ENCODE assay signal across 1 cellular context in genomic region chr11:64887757-64888405, GRCh38.
A peak's percentile ranks its signal among the peaks of the same experiment; 100 is the strongest.
TF ChIP-seq lines count a peak whose summit lies in the region.

No MANE protein-coding gene starts in this region.

TF ChIP-seq in K562, 482 proteins besides CTCF, POLR2A, EP300 and RAD21 (continued from another document and continues in another):
- no peak for TF ChIP-seq RFX7 (CRISPR knock-in tag; IDR thresholded peaks at IDR 0.05)
- TF ChIP-seq ZNF785 (CRISPR knock-in tag; IDR thresholded peaks at IDR 0.05): no peak
- no peak for TF ChIP-seq KDM1A (IDR thresholded peaks at IDR 0.05)
- no peak for TF ChIP-seq ZNF347 (CRISPR knock-in tag; IDR thresholded peaks at IDR 0.05; ENCODE audit: low read depth)
- TF ChIP-seq ZNF717 (CRISPR knock-in tag; IDR thresholded peaks at IDR 0.05): no peak
- TF ChIP-seq ZKSCAN8 (CRISPR knock-in tag; IDR thresholded peaks at IDR 0.05): no peak
- 0 out of 2 replicates have a peak, but pooled peaks have one; percentile 51 for TF ChIP-seq ZSCAN29 (IDR thresholded peaks at IDR 0.05)
- TF ChIP-seq CEBPZ (IDR thresholded peaks at IDR 0.05; ENCODE audit: borderline replicate concordance, low read depth, low read length): no peak
- TF ChIP-seq ZBTB34 (CRISPR knock-in tag; IDR thresholded peaks at IDR 0.05): no peak
- TF ChIP-seq BRF1 (IDR thresholded peaks at IDR 0.05; ENCODE audit: borderline replicate concordance, extremely low read depth, insufficient read length): no peak
- no peak for TF ChIP-seq ASH1L (IDR thresholded peaks at IDR 0.05; ENCODE audit: borderline replicate concordance, low read depth, partially characterized antibody)
- TF ChIP-seq FOXJ3 (CRISPR knock-in tag; IDR thresholded peaks at IDR 0.05): no peak
- no peak for TF ChIP-seq ZNF766 (CRISPR knock-in tag; conservative IDR thresholded peaks at IDR 0.05)
- TF ChIP-seq ZNF551 (CRISPR knock-in tag; IDR thresholded peaks at IDR 0.05): no peak
- no peak for TF ChIP-seq ZNF143 (CRISPR knock-in tag; IDR thresholded peaks at IDR 0.05)
- no peak for TF ChIP-seq KLF13 (tag; IDR thresholded peaks at IDR 0.05; ENCODE audit: borderline replicate concordance, low read depth)
- TF ChIP-seq BRCA1 (IDR thresholded peaks at IDR 0.05): no peak
- no peak for TF ChIP-seq BRCA1 (CRISPR knock-in tag; IDR thresholded peaks at IDR 0.05)
- TF ChIP-seq ZNF239 (CRISPR knock-in tag; IDR thresholded peaks at IDR 0.05): peak; percentile 5; the same call in 1 of the 2 replicates
- no peak for TF ChIP-seq DLX4 (CRISPR knock-in tag; IDR thresholded peaks at IDR 0.05)
- TF ChIP-seq PTBP1 (IDR thresholded peaks at IDR 0.05; ENCODE audit: low read depth, low read length): no peak
- peak in 1 of 2 experiments; percentile 73; a peak in 2 of 4 replicates for TF ChIP-seq SRF (CRISPR knock-in tag; IDR thresholded peaks at IDR 0.05)
- no peak for TF ChIP-seq PBX2 (CRISPR knock-in tag; IDR thresholded peaks at IDR 0.05; ENCODE audit: low read depth)
- no peak for TF ChIP-seq PBX2 (tag; conservative IDR thresholded peaks at IDR 0.05; ENCODE audit: low read depth)
- peak; percentile 51; the same call in 1 of the 2 replicates for TF ChIP-seq GATAD2B (IDR thresholded peaks at IDR 0.05; ENCODE audit: borderline replicate concordance)
- peak; percentile 53 for TF ChIP-seq TAF1 (IDR thresholded peaks at IDR 0.05; ENCODE audit: control insufficient read depth, extremely low read depth, insufficient read depth, low read length, severe bottlenecking)
- 0 out of 2 replicates have a peak, but pooled peaks have one; percentile 12 for TF ChIP-seq ZNF511 (CRISPR knock-in tag; IDR thresholded peaks at IDR 0.05)
- TF ChIP-seq MITF (IDR thresholded peaks at IDR 0.05): no peak
- TF ChIP-seq ILF3 (IDR thresholded peaks at IDR 0.05; ENCODE audit: borderline replicate concordance): no peak
- no peak for TF ChIP-seq MECOM (CRISPR knock-in tag; IDR thresholded peaks at IDR 0.05)
- TF ChIP-seq MNT (conservative IDR thresholded peaks at IDR 0.05): peak in 1 of 2 experiments; percentile 74; a peak in 2 of 4 replicates
- TF ChIP-seq ATF6 (CRISPR knock-in tag; IDR thresholded peaks at IDR 0.05): no peak
- TF ChIP-seq HCFC1 (IDR thresholded peaks at IDR 0.05; ENCODE audit: low read depth, low read length): peak; percentile 44; the same call in 1 of the 2 replicates
- no peak for TF ChIP-seq HDAC8 (tag; IDR thresholded peaks at IDR 0.05)
- no peak for TF ChIP-seq TAF9B (IDR thresholded peaks at IDR 0.05; ENCODE audit: partially characterized antibody)
- peak; percentile 68; the same call in 1 of the 2 replicates for TF ChIP-seq PHF8 (IDR thresholded peaks at IDR 0.05; ENCODE audit: borderline replicate concordance, low read length)
- no peak for TF ChIP-seq CREB3L1 (IDR thresholded peaks at IDR 0.05; ENCODE audit: borderline replicate concordance, low read depth)
- TF ChIP-seq CREM (IDR thresholded peaks at IDR 0.05; ENCODE audit: low read depth): 0 out of 2 replicates have a peak, but pooled peaks have one; percentile 25
- TF ChIP-seq KAT8 (IDR thresholded peaks at IDR 0.05; ENCODE audit: low read depth): no peak
- peak; percentile 63; the same call in 1 of the 2 replicates for TF ChIP-seq ELF4 (CRISPR knock-in tag; IDR thresholded peaks at IDR 0.05)
- TF ChIP-seq NR3C1 (CRISPR knock-in tag; IDR thresholded peaks at IDR 0.05): no peak
- TF ChIP-seq RNF219 (CRISPR knock-in tag; IDR thresholded peaks at IDR 0.05): no peak
- no peak for TF ChIP-seq ATF1 (CRISPR knock-in tag; IDR thresholded peaks at IDR 0.05)
- TF ChIP-seq ATF1 (tag; IDR thresholded peaks at IDR 0.05): peak; percentile 20
- TF ChIP-seq ZNF699 (CRISPR knock-in tag; IDR thresholded peaks at IDR 0.05; ENCODE audit: insufficient replicate concordance): no peak
- TF ChIP-seq ADNP (tag; IDR thresholded peaks at IDR 0.05): no peak; the same call in 1 of the 2 replicates
- TF ChIP-seq ATF4 (CRISPR knock-in tag; IDR thresholded peaks at IDR 0.05): peak; percentile 51; the same call in 1 of the 2 replicates
- TF ChIP-seq PHF21A (IDR thresholded peaks at IDR 0.05; ENCODE audit: borderline replicate concordance, low read depth): no peak
- TF ChIP-seq EZH2 (IDR thresholded peaks at IDR 0.05; ENCODE audit: borderline replicate concordance, low read depth, low read length): no peak
- TF ChIP-seq SMARCA5 (IDR thresholded peaks at IDR 0.05): no peak
